In genomic region chr3:56494679-56495322, GRCh38 we compare ENCODE assay signal across 8 cellular contexts. TPM values are rescaled to one million over a fixed set of nuclear protein-coding genes. Genes with fewer than 3 reads are reported as not detected.
DNase-seq lines count a peak whose midpoint lies in the region; ATAC-seq and TF ChIP-seq lines count a peak whose summit lies in the region.

No MANE protein-coding gene starts in this region.

- H3K4me1 ChIP-seq in KMS-11 (ENCODE audit: low read depth, poor library complexity, severe bottlenecking) (no peaks in the 10 kb centered on the region), thoracic aorta (ENCODE audit: control insufficient read depth in 1 of 2, low read depth in 2 of 2) (no peaks in the 10 kb centered on the region)

- H3K27ac ChIP-seq in KMS-11 (no peak overlapping the region), thoracic aorta (no peak overlapping the region)

- H3K9ac ChIP-seq in KMS-11, result no peak overlapping the region

- H3K9me3 ChIP-seq in thoracic aorta, result no peaks in the 10 kb centered on the region

- H4K20me1 ChIP-seq in KMS-11 (ENCODE audit: insufficient read depth), result no peaks in the 10 kb centered on the region

- H3K4me3 ChIP-seq in KMS-11 (IDR thresholded peaks at IDR 0.05; ENCODE audit: insufficient read depth, low read depth, low read length) (no peak overlapping the region), fibroblast of the aortic adventitia (ENCODE audit: low read depth, low read length) (no peak overlapping the region), thoracic aorta (no peak overlapping the region)

- no peak overlapping the region for H3K4me2 ChIP-seq in KMS-11

- ATAC-seq in GM21786 (IDR thresholded peaks at IDR 0.05; ENCODE audit: unreplicated experiment) (peak; percentile 71), thoracic aorta (ENCODE audit: insufficient number of reproducible peaks, low FRiP score, low read depth) (no peak)

- DNase-seq in ELF-1 (ENCODE audit: low read depth, low spot score), result peak; percentile 86
- DNase-seq in RKO (ENCODE audit: low spot score), result peak; percentile 86
- DNase-seq in activated T-helper 1 cell treated with Interleukin-2 at 50 U/mL for 16 hours (ENCODE audit: low read depth), result peak; percentile 36
- peak; percentile 88 for DNase-seq in fibroblast of the aortic adventitia (ENCODE audit: low read depth)
- peak in 44 of 56 donors; percentile 0 to 68 (median 12) for DNase-seq in nucleus accumbens (lab: John Stamatoyannopoulos, UW)
- DNase-seq in thoracic aorta (ENCODE audit: low spot score), result peak; percentile 21

- TF ChIP-seq CTCF in KMS-11 (conservative IDR thresholded peaks at IDR 0.05; ENCODE audit: low read depth, low read length) (peak; percentile 86), fibroblast of the aortic adventitia (IDR thresholded peaks at IDR 0.05; ENCODE audit: insufficient read depth, low read length) (peak; percentile 92), thoracic aorta (IDR thresholded peaks at IDR 0.05) (peak; percentile 80)

- no peaks in the 10 kb centered on the region for H3K79me2 ChIP-seq in KMS-11 (ENCODE audit: insufficient read depth, low read depth)

- H3K27me3 ChIP-seq in KMS-11 (ENCODE audit: insufficient read depth, low read depth) (no peaks in the 10 kb centered on the region), thoracic aorta (replicated peaks; ENCODE audit: insufficient read depth) (no peaks in the 10 kb centered on the region)

- no peak overlapping the region for H2AFZ ChIP-seq in KMS-11 (ENCODE audit: low read depth)

- no peaks in the 10 kb centered on the region for H3K36me3 ChIP-seq in KMS-11 (ENCODE audit: insufficient read depth)
- no peaks in the 10 kb centered on the region for H3K36me3 ChIP-seq in thoracic aorta

RNA-seq across cellular contexts. Expression of gene ERC2, which starts 26.5 kb away (rescaled TPM):
- total RNA-seq in fibroblast of the aortic adventitia (ENCODE audit: low replicate concordance), result 0.09 TPM in 1 of 2 replicates, not detected in the other
- 1 to 10 TPM in 1 of 2 donors, not detected in 1; 1.2 TPM for total RNA-seq in thoracic aorta

Comparison
In these comparisons a context has a peak if more than half of its experiments do, and no peak if none do; other contexts are left out.
1. DNase-seq: peak in every context shown above with its lines; median percentile 88 in fibroblast of the aortic adventitia; 86 in ELF-1; 86 in RKO; 36 in activated T-helper 1 cell treated with Interleukin-2 at 50 U/mL for 16 hours; 21 in thoracic aorta; 12 in nucleus accumbens.